In the genomic region with DNA sequence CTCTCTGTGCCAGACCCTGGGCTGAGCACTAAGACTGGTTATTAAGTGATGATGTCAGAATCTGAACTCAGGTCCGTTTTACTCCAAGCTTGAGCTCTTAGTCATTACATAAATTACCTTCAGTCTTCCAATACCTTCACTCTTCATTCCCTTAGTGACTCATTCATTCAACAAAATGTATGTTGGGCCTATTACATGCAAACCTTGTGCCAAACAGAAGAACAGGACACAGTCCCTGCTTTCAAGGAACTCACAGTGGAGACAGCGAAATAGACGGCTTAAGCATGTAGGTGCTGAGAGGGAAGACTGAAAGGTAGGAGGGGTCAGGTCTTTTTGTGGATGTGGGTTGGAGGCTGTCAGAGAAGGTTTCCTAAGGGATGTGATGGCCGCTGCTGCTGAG, we compare ENCODE assay signal across 19 cellular contexts. TPM values are rescaled to one million over a fixed set of nuclear protein-coding genes. Genes with fewer than 3 reads are reported as not detected.
DNase-seq lines count a peak whose midpoint lies in the region; ATAC-seq and TF ChIP-seq lines count a peak whose summit lies in the region.
"Had no signal": no experiment of that assay in that cellular context is flagged by ENCODE, and none has a peak within 500 bp of the region (broad histone marks: within the 10 kb centered on the region; RNA-seq: fewer than 3 reads in every experiment).

No MANE protein-coding gene starts in this region.

- H4K20me1 ChIP-seq in IMR-90 (ENCODE audit: insufficient read depth, low read length), result no peaks in the 10 kb centered on the region
- H4K20me1 ChIP-seq in mammary epithelial cell (ENCODE audit: insufficient read depth, low read length), result no peaks in the 10 kb centered on the region

- TF ChIP-seq RAD21 in IMR-90 (IDR thresholded peaks at IDR 0.05; ENCODE audit: low read length), result no peak

- intact Hi-C loops in IMR-90 (cut with micrococcal nuclease), result no loop called here
- intact Hi-C loops in mammary epithelial cell (cut with micrococcal nuclease), result no loop called here

- no peak overlapping the region for H2AK9ac ChIP-seq in IMR-90 (replicated peaks; ENCODE audit: low read depth, low read length, poor library complexity)

- no peak for ATAC-seq in IMR-90 (ENCODE audit: low read depth)
- ATAC-seq: activated CD8-positive, alpha-beta T cell treated with anti-CD3 and anti-CD28 coated beads for 36 hours; sciatic nerve had no signal

- no peak overlapping the region for H3K4me2 ChIP-seq in IMR-90 (ENCODE audit: low read depth, low read length)
- no peak overlapping the region for H3K4me2 ChIP-seq in mammary epithelial cell (ENCODE audit: insufficient read depth, low read depth, low read length)
- no peak overlapping the region for H3K4me2 ChIP-seq in neuronal stem cell (ENCODE audit: insufficient read depth, low read length, poor library complexity, severe bottlenecking)

- POLR2A ChIA-PET in IMR-90 (lab: Charles Lee; ENCODE audit: unreplicated experiment), result no interaction called here

- no peak overlapping the region for H3K56ac ChIP-seq in IMR-90 (ENCODE audit: extremely low read depth, insufficient read depth, low read length)

- H2BK5ac ChIP-seq in IMR-90 (ENCODE audit: low read depth, low read length, poor library complexity, severe bottlenecking), result no peak overlapping the region
- no peak overlapping the region for H2BK5ac ChIP-seq in neuronal stem cell (ENCODE audit: low read length)

- no peak overlapping the region for H4K8ac ChIP-seq in IMR-90 (ENCODE audit: low read depth in 2 of 2, low read length in 2 of 2)
- H4K8ac ChIP-seq in neuronal stem cell (ENCODE audit: low read depth, low read length), result no peak overlapping the region

- H3K79me1 ChIP-seq in IMR-90 (ENCODE audit: low read depth in 1 of 2, low read length in 2 of 2) (no peaks in the 10 kb centered on the region), neuronal stem cell (ENCODE audit: low read depth, low read length) (no peaks in the 10 kb centered on the region)

- DNase-seq in IMR-90 (peak; percentile 23), mammary epithelial cell (peak; percentile 63), neuronal stem cell (ENCODE audit: low spot score) (no peak), epidermal melanocyte (ENCODE audit: insufficient read length, low spot score) (no peak), cortex of kidney (lab: John Stamatoyannopoulos, UW) (no peak), erythroblast (lab: John Stamatoyannopoulos, UW) (no peak)
- DNase-seq: activated CD8-positive, alpha-beta T cell treated with anti-CD3 and anti-CD28 coated beads for 36 hours; adrenal gland; AML-193; head of caudate nucleus; MV-4-11; NCI-H2081; NCI-H526; nucleus accumbens; OCI-M1; stimulated activated CD4-positive, alpha-beta T cell treated with anti-CD3 and anti-CD28 coated beads, Interleukin-2, amount 100 ng/mL, for 24 hours; substantia nigra had no signal

- H3K27ac ChIP-seq in IMR-90 (ENCODE audit: insufficient read depth, low read length) (no peak overlapping the region), mammary epithelial cell (ENCODE audit: insufficient read depth, low read depth, low read length) (no peak overlapping the region), neuronal stem cell (replicated peaks; ENCODE audit: low read length) (no peak overlapping the region)
- H3K27ac ChIP-seq: esophagus muscularis mucosa had no signal

- CTCF ChIA-PET in IMR-90 (lab: Yijun Ruan, JAX) (interaction anchor here (0.8 to 1.4 kb wide), 2 partner anchors 12 to 26 kb away, joined by 3 to 5 read pairs; no protein-coding TSS in a partner anchor), mammary epithelial cell (lab: Charles Lee; ENCODE audit: low non-redundant PET) (no interaction called here)

- H3K9me1 ChIP-seq in IMR-90 (ENCODE audit: insufficient read depth, low read length), result peaks cover 6% of the 10 kb centered on the region

- H3K9ac ChIP-seq in IMR-90 (ENCODE audit: low read depth, low read length) (no peak overlapping the region), mammary epithelial cell (ENCODE audit: insufficient read depth, low read length) (no peak overlapping the region), neuronal stem cell (ENCODE audit: low read depth, low read length, poor library complexity) (no peak overlapping the region)

- in situ Hi-C loops in IMR-90 (cut with MboI; ENCODE audit: low sequenced_read_pairs) (no loop called here), mammary epithelial cell (cut with MboI; ENCODE audit: low sequenced_read_pairs in 2 of 2) (no loop called here)

- H3K4ac ChIP-seq in IMR-90 (ENCODE audit: low read depth, low read length) (no peak overlapping the region), neuronal stem cell (ENCODE audit: low read length) (no peak overlapping the region)

- H3K36me3 ChIP-seq in IMR-90 (ENCODE audit: control insufficient read depth, insufficient read depth, low read length) (no peaks in the 10 kb centered on the region), mammary epithelial cell (ENCODE audit: insufficient read depth, low read length) (peaks cover 5% of the 10 kb centered on the region), neuronal stem cell (replicated peaks in 1 of 2; ENCODE audit: control insufficient read depth in 2 of 2, insufficient read depth in 2 of 2, low read length in 2 of 2) (peaks cover 0 to 3% of the 10 kb centered on the region in 2 donors)

- H4K91ac ChIP-seq in IMR-90 (ENCODE audit: insufficient read depth, low read depth, low read length) (no peak overlapping the region), neuronal stem cell (ENCODE audit: low read depth, low read length, poor library complexity) (no peak overlapping the region)

- H3K18ac ChIP-seq in IMR-90 (ENCODE audit: low read depth, low read length) (no peak overlapping the region), neuronal stem cell (ENCODE audit: low read length) (no peak overlapping the region)

- TF ChIP-seq POLR2A in IMR-90 (IDR thresholded peaks at IDR 0.05; ENCODE audit: low read depth, low read length) (no peak), erythroblast (IDR thresholded peaks at IDR 0.05; ENCODE audit: low read length) (no peak)

- H2BK120ac ChIP-seq in IMR-90 (ENCODE audit: low read depth, low read length) (no peak overlapping the region), neuronal stem cell (ENCODE audit: low read depth, low read length) (no peak overlapping the region)

- H4K5ac ChIP-seq in IMR-90 (ENCODE audit: low read depth, low read length), result no peak overlapping the region

- no peaks in the 10 kb centered on the region; the same call in 1 of the 2 replicates for H3K4me1 ChIP-seq in IMR-90 (ENCODE audit: control insufficient read depth, insufficient read depth, low read length)
- H3K4me1 ChIP-seq in mammary epithelial cell (ENCODE audit: insufficient read depth, low read length), result peaks cover 6% of the 10 kb centered on the region
- H3K4me1 ChIP-seq in neuronal stem cell (ENCODE audit: control insufficient read depth in 2 of 2, insufficient read depth in 1 of 2, low read depth in 1 of 2, low read length in 2 of 2), result peaks cover 2 to 10% of the 10 kb centered on the region in 2 donors

- dilution Hi-C loops in IMR-90 (cut with HindIII; ENCODE audit: low sequenced_read_pairs, unreplicated experiment), result no loop called here
- dilution Hi-C loops in mammary epithelial cell (cut with HindIII; ENCODE audit: low sequenced_read_pairs), result no loop called here

- H3K79me2 ChIP-seq in mammary epithelial cell (ENCODE audit: insufficient read depth, low read length), result peaks cover 5% of the 10 kb centered on the region

- no peak for TF ChIP-seq CTCF in IMR-90 (conservative IDR thresholded peaks at IDR 0.05; ENCODE audit: low read depth, low read length)
- no peak for TF ChIP-seq CTCF in mammary epithelial cell (conservative IDR thresholded peaks at IDR 0.05 in 1 of 2, IDR thresholded peaks at IDR 0.05 in 1 of 2; ENCODE audit: extremely low read depth in 1 of 2, insufficient read depth in 1 of 2, low read depth in 1 of 2, low read length in 2 of 2)

- no peak overlapping the region for H2BK15ac ChIP-seq in IMR-90 (ENCODE audit: low read depth, low read length)
- no peak overlapping the region for H2BK15ac ChIP-seq in neuronal stem cell (ENCODE audit: low read length)

- no peak overlapping the region for H2BK20ac ChIP-seq in IMR-90 (ENCODE audit: low read depth, low read length)

- H3K23ac ChIP-seq in IMR-90 (ENCODE audit: low read depth, low read length), result no peak overlapping the region
- H3K23ac ChIP-seq in neuronal stem cell (ENCODE audit: low read depth, low read length, poor library complexity), result no peak overlapping the region

- H2AFZ ChIP-seq in IMR-90 (replicated peaks; ENCODE audit: low read length, poor library complexity) (no peak overlapping the region), mammary epithelial cell (ENCODE audit: low read depth, low read length) (no peak overlapping the region), neuronal stem cell (ENCODE audit: low read length) (peak overlapping the region; percentile 67)

- H2AK5ac ChIP-seq in IMR-90 (ENCODE audit: low read depth, low read length) (no peak overlapping the region), neuronal stem cell (ENCODE audit: low read depth, low read length) (no peak overlapping the region)

- BruUV-seq in IMR-90 (replicated peaks; lab: Mats Ljungman, UMichigan), result no TSS peak
- BruUV-seq in mammary epithelial cell (replicated peaks; lab: Mats Ljungman, UMichigan), result no TSS peak

- H3K27me3 ChIP-seq in IMR-90 (ENCODE audit: control insufficient read depth, insufficient read depth, low read length) (peaks cover 2% of the 10 kb centered on the region), mammary epithelial cell (ENCODE audit: insufficient read depth, low read length) (no peaks in the 10 kb centered on the region), neuronal stem cell (ENCODE audit: control insufficient read depth in 3 of 3, insufficient read depth in 3 of 3, low read depth in 1 of 3, low read length in 3 of 3) (peaks cover 0 to 11% (median 0%) of the 10 kb centered on the region in 3 experiments)
- H3K27me3 ChIP-seq: adrenal gland had no signal

- no peak overlapping the region for H2BK12ac ChIP-seq in neuronal stem cell (ENCODE audit: low read length)

- H3K4me3 ChIP-seq in IMR-90 (ENCODE audit: insufficient read depth, low read depth, low read length) (no peak overlapping the region), mammary epithelial cell (replicated peaks in 1 of 3; ENCODE audit: insufficient read depth in 1 of 3, low read depth in 2 of 3, low read length in 3 of 3) (no peak overlapping the region), neuronal stem cell (ENCODE audit: low read length in 2 of 2) (no peak overlapping the region)
- H3K4me3 ChIP-seq: adrenal gland, esophagus muscularis mucosa had no signal

- WGBS in IMR-90 (ENCODE audit: extremely low coverage in 2 of 2, insufficient read length in 1 of 2), 2 experiments, result 80% methylated on average over 2 of the region's 4 CpGs; no CpG with 5 or more reads in 1 of the 2 experiments
- 58% methylated on average over 4 of the region's 4 CpGs for WGBS in mammary epithelial cell (ENCODE audit: low coverage, missing lambda C conversion rate)
- no CpG with 5 or more reads among the region's 4 CpGs for WGBS in neuronal stem cell (ENCODE audit: extremely low coverage in 2 of 2, insufficient read length in 2 of 2, insufficient replicate concordance in 1 of 2), 2 donors

- H3K9me3 ChIP-seq in IMR-90 (ENCODE audit: control insufficient read depth, insufficient read depth, low read length), result no peaks in the 10 kb centered on the region
- H3K9me3 ChIP-seq in mammary epithelial cell (replicated peaks; ENCODE audit: insufficient read depth, low read length), result no peaks in the 10 kb centered on the region
- peaks cover 0 to 2% of the 10 kb centered on the region in 2 donors for H3K9me3 ChIP-seq in neuronal stem cell (replicated peaks in 1 of 2; ENCODE audit: control insufficient read depth in 2 of 2, insufficient read depth in 1 of 2, low read depth in 1 of 2, low read length in 2 of 2)
- H3K9me3 ChIP-seq: adrenal gland, esophagus muscularis mucosa had no signal

- H3K14ac ChIP-seq in IMR-90 (replicated peaks; ENCODE audit: low read depth, low read length), result no peak overlapping the region
- H3K14ac ChIP-seq in neuronal stem cell (ENCODE audit: low read length), result no peak overlapping the region

RNA-seq across cellular contexts. Expression of gene KCTD14, which starts 3.3 kb away (rescaled TPM):
- total RNA-seq in IMR-90 (2012; rRNA removed) (0.83 and 0.90 TPM in 2 replicates), mammary epithelial cell (10 to 100 TPM in 1 of 2 donors, 1 to 10 TPM in 1; 7.2 to 11.1 TPM)
- polyA plus RNA-seq in IMR-90 (2012; rRNA removed) (0.97 and 1.3 TPM in 2 replicates), mammary epithelial cell (23.2 TPM)
- 0.63 and 0.81 TPM in 2 replicates for polyA plus RNA-seq in IMR-90 (2012; cell fraction: cytosol; rRNA removed)
- 0.12 and 0.50 TPM in 2 replicates for polyA plus RNA-seq in IMR-90 (2012; cell fraction: nucleus; rRNA removed; ENCODE audit: low replicate concordance)
- 18.1 TPM for polyA minus RNA-seq in mammary epithelial cell
- 3.0 TPM for polyA plus RNA-seq in neuronal stem cell (2013, experiment 1 of 2)
- 3.0 TPM for polyA plus RNA-seq in neuronal stem cell (2013, experiment 2 of 2)

RNA-seq across cellular contexts. Expression of gene INTS4, which starts 25.3 kb away (rescaled TPM):
- total RNA-seq in IMR-90 (2012; rRNA removed) (44.4 and 52.5 TPM in 2 replicates), mammary epithelial cell (10 to 100 TPM; 25.0 to 28.0 TPM)
- polyA plus RNA-seq in IMR-90 (2012; rRNA removed) (23.4 and 24.0 TPM in 2 replicates), mammary epithelial cell (15.7 TPM)
- 11.1 and 11.6 TPM in 2 replicates for polyA plus RNA-seq in IMR-90 (2012; cell fraction: cytosol; rRNA removed)
- polyA plus RNA-seq in IMR-90 (2012; cell fraction: nucleus; rRNA removed; ENCODE audit: low replicate concordance), result 45.5 and 82.3 TPM in 2 replicates
- polyA minus RNA-seq in mammary epithelial cell, result 28.7 TPM
- 21.9 TPM for polyA plus RNA-seq in neuronal stem cell (2013, experiment 1 of 2)
- 20.9 TPM for polyA plus RNA-seq in neuronal stem cell (2013, experiment 2 of 2)

RNA-seq across cellular contexts. Expression of gene THRSP, which starts 43.9 kb away (rescaled TPM):
- total RNA-seq in IMR-90 (2012; rRNA removed), result not detected in 2 replicates
- polyA plus RNA-seq in IMR-90 (2012; rRNA removed), result not detected in 2 replicates
- polyA plus RNA-seq in IMR-90 (2012; cell fraction: cytosol; rRNA removed), result 0.08 TPM in 1 of 2 replicates, not detected in the other
- 0.07 and 0.13 TPM in 2 replicates for polyA plus RNA-seq in IMR-90 (2012; cell fraction: nucleus; rRNA removed; ENCODE audit: low replicate concordance)
- not detected for total RNA-seq in mammary epithelial cell
- not detected for polyA plus RNA-seq in mammary epithelial cell
- polyA minus RNA-seq in mammary epithelial cell, result not detected
- not detected for polyA plus RNA-seq in neuronal stem cell (2013, experiment 1 of 2)
- not detected for polyA plus RNA-seq in neuronal stem cell (2013, experiment 2 of 2)
- total RNA-seq: activated CD8-positive, alpha-beta T cell treated with anti-CD3 and anti-CD28 coated beads for 36 hours; esophagus muscularis mucosa had no signal

RNA-seq across cellular contexts. Expression of gene NDUFC2, which starts 59.9 kb away (rescaled TPM):
- total RNA-seq in IMR-90 (2012; rRNA removed), result 143 and 146 TPM in 2 replicates
- 327 and 340 TPM in 2 replicates for polyA plus RNA-seq in IMR-90 (2012; rRNA removed)
- polyA plus RNA-seq in IMR-90 (2012; cell fraction: cytosol; rRNA removed), result 318 and 528 TPM in 2 replicates
- 62.6 and 69.0 TPM in 2 replicates for polyA plus RNA-seq in IMR-90 (2012; cell fraction: nucleus; rRNA removed; ENCODE audit: low replicate concordance)
- 100 to 1,000 TPM; 108 to 209 TPM for total RNA-seq in mammary epithelial cell
- 165 TPM for polyA plus RNA-seq in mammary epithelial cell
- 11.5 TPM for polyA minus RNA-seq in mammary epithelial cell
- polyA plus RNA-seq in neuronal stem cell (2013, experiment 1 of 2), result 290 TPM
- polyA plus RNA-seq in neuronal stem cell (2013, experiment 2 of 2), result 288 TPM

Comparison
In these comparisons a context has a peak if more than half of its experiments do, and no peak if none do; other contexts are left out.
1. DNase-seq: peak in IMR-90 (single experiment) and mammary epithelial cell (single experiment); none in neuronal stem cell (single experiment), epidermal melanocyte (single experiment), cortex of kidney (single experiment) and erythroblast (0 of 2).